In genomic region chr11:49208006-49208721, GRCh38 we compare ENCODE assay signal across 9 cellular contexts. TPM values are rescaled to one million over a fixed set of nuclear protein-coding genes. Genes with fewer than 3 reads are reported as not detected.
DNase-seq lines count a peak whose midpoint lies in the region; TF ChIP-seq lines count a peak whose summit lies in the region.
"Had no signal": no experiment of that assay in that cellular context is flagged by ENCODE, and none has a peak within 500 bp of the region (broad histone marks: within the 10 kb centered on the region; RNA-seq: fewer than 3 reads in every experiment).

FOLH1 (minus strand) TSS chr11:49208602; CDS start chr11:49208409, 193 bp downstream.

- H4K20me1 ChIP-seq in PC-9 (ENCODE audit: insufficient read depth) = no peaks in the 10 kb centered on the region

- H3K27ac ChIP-seq in A673 (ENCODE audit: low read depth, low read length, poor library complexity, severe bottlenecking) (peak within 1 kb of the TSS; percentile 66), PC-9 (no peak within 1 kb of the TSS)

- DNase-seq in A673 (ENCODE audit: low spot score) (peak; percentile 87), HT1080 (ENCODE audit: low read depth) (peak; percentile 29), ecto neural progenitor cell (ENCODE audit: low spot score) (peak; percentile 49), midbrain (lab: John Stamatoyannopoulos, UW) (peak; percentile 48), AG08395 (ENCODE audit: low spot score) (no peak), MV-4-11 (lab: John Stamatoyannopoulos, UW) (no peak), PC-9 (no peak), SKM-1 (lab: John Stamatoyannopoulos, UW; ENCODE audit: unreplicated experiment) (no peak)
- DNase-seq: NCI-H2171 treated with DMSO at 0.1 percent for 48 hours had no signal

- no peaks in the 10 kb centered on the region for H3K4me1 ChIP-seq in A673 (ENCODE audit: insufficient read depth, low read length, poor library complexity, severe bottlenecking)
- no peaks in the 10 kb centered on the region for H3K4me1 ChIP-seq in PC-9 (replicated peaks; ENCODE audit: insufficient read depth)

- H3K27me3 ChIP-seq in A673 (replicated peaks; ENCODE audit: insufficient read depth, low read depth, low read length, poor library complexity) (no peaks in the 10 kb centered on the region), PC-9 (ENCODE audit: insufficient read depth, low read depth) (peaks cover 15% of the 10 kb centered on the region)

- H3K4me3 ChIP-seq in A673 (ENCODE audit: low read depth, low read length, poor library complexity, severe bottlenecking) = peak within 1 kb of the TSS; percentile 56
- H3K4me3 ChIP-seq in PC-9 = no peak within 1 kb of the TSS

- intact Hi-C loops in A673 (cut with micrococcal nuclease; ENCODE audit: unreplicated experiment) (no loop called here), PC-9 (cut with micrococcal nuclease; ENCODE audit: unreplicated experiment) (no loop called here)

- TF ChIP-seq CTCF in A673 (conservative IDR thresholded peaks at IDR 0.05; ENCODE audit: low read depth, low read length) = peak; percentile 22
- TF ChIP-seq CTCF in PC-9 (conservative IDR thresholded peaks at IDR 0.05) = no peak

- no peaks in the 10 kb centered on the region for H3K9me2 ChIP-seq in PC-9 (ENCODE audit: insufficient read depth)

- CTCF ChIA-PET in A673 (lab: Charles Lee) = no interaction called here
- CTCF ChIA-PET in PC-9 (lab: Charles Lee) = no interaction called here

- no peak within 1 kb of the TSS for H3K4me2 ChIP-seq in PC-9

- H3F3A ChIP-seq in PC-9 (ENCODE audit: insufficient read depth, low read depth) = no peaks in the 10 kb centered on the region

- BruUV-seq in A673 (replicated peaks; lab: Mats Ljungman, UMichigan) = TSS peak; percentile 46
- BruUV-seq in PC-9 (replicated peaks; lab: Mats Ljungman, UMichigan) = no TSS peak

- POLR2A ChIA-PET in A673 (lab: Charles Lee; ENCODE audit: low non-redundant PET) (interaction anchor here (0.6 kb wide), 1 partner anchor 1344 kb away, joined by 3 read pairs; no protein-coding TSS in a partner anchor), PC-9 (lab: Charles Lee; ENCODE audit: unreplicated experiment) (no interaction called here)

- H3K9me3 ChIP-seq in A673 (ENCODE audit: low read depth, low read length, poor library complexity, severe bottlenecking) (no peaks in the 10 kb centered on the region), PC-9 (ENCODE audit: insufficient read depth, low read depth) (no peaks in the 10 kb centered on the region)

- H3K79me2 ChIP-seq in PC-9 (ENCODE audit: low read depth) = no peaks in the 10 kb centered on the region

- H3K36me3 ChIP-seq in A673 (ENCODE audit: insufficient read depth, low read length, poor library complexity, severe bottlenecking) = no peaks in the 10 kb centered on the region
- H3K36me3 ChIP-seq in PC-9 (ENCODE audit: low read depth) = no peaks in the 10 kb centered on the region

- no peak within 1 kb of the TSS for H2AFZ ChIP-seq in PC-9

RNA-seq across cellular contexts. Expression of gene FOLH1, which starts in this region (rescaled TPM):
- total RNA-seq in A673 (2021) (6.1 and 8.9 TPM in 2 replicates), PC-9 (2021) (not detected in 2 replicates)
- total RNA-seq in HT1080 (2014; rRNA removed; shearing (Covaris generic)) = 0.20 and 0.40 TPM in 2 replicates
- 0.60 and 2.5 TPM in 2 replicates for polyA plus RNA-seq in HT1080 (2015; cell fraction: cytosol; rRNA removed)
- polyA plus RNA-seq in HT1080 (2015; cell fraction: nucleus; rRNA removed) = 2.6 and 3.9 TPM in 2 replicates

Comparison
In these comparisons a context has a peak if more than half of its experiments do, and no peak if none do; other contexts are left out.
1. DNase-seq: peak in A673 (single experiment), HT1080 (single experiment), ecto neural progenitor cell (single experiment) and midbrain (single experiment); none in AG08395 (single experiment), MV-4-11 (single experiment), PC-9 (0 of 2) and SKM-1 (single experiment).